Comparison of ENCODE assay signal across 16 cellular contexts in genomic region chr5:56164371-56164770, GRCh38.
DNase-seq lines count a peak whose midpoint lies in the region; ATAC-seq and TF ChIP-seq lines count a peak whose summit lies in the region.
"Had no signal": no experiment of that assay in that cellular context is flagged by ENCODE, and none has a peak within 500 bp of the region (broad histone marks: within the 10 kb centered on the region; RNA-seq: fewer than 3 reads in every experiment).

No MANE protein-coding gene starts in this region.

- WGBS in smooth muscle cell (ENCODE audit: low lambda C conversion rate), result 52% methylated on average over 3 of the region's 3 CpGs

- no peak for TF ChIP-seq CTCF in smooth muscle cell (IDR thresholded peaks at IDR 0.05; ENCODE audit: borderline replicate concordance, insufficient read depth, poor library complexity, severe bottlenecking)

- H2AFZ ChIP-seq in smooth muscle cell (ENCODE audit: low read depth), result peak overlapping the region; percentile 18
- no peak overlapping the region for H2AFZ ChIP-seq in Karpas-422 (ENCODE audit: low read length)

- H3K4me3 ChIP-seq in smooth muscle cell (no peak overlapping the region), Karpas-422 (ENCODE audit: low read length) (no peak overlapping the region)
- H3K4me3 ChIP-seq: cardiac muscle cell, esophagus squamous epithelium, GM12878 had no signal

- no peaks in the 10 kb centered on the region for H4K20me1 ChIP-seq in smooth muscle cell (ENCODE audit: low read depth)
- no peaks in the 10 kb centered on the region for H4K20me1 ChIP-seq in Karpas-422 (ENCODE audit: insufficient read depth, low read depth, low read length)

- no peak overlapping the region for H3K9ac ChIP-seq in smooth muscle cell (ENCODE audit: low read depth)
- H3K9ac ChIP-seq in Karpas-422 (ENCODE audit: low read length), result no peak overlapping the region

- peaks cover 14% of the 10 kb centered on the region for H3F3A ChIP-seq in smooth muscle cell (ENCODE audit: low read depth)

- H3K27me3 ChIP-seq in smooth muscle cell (ENCODE audit: low read depth) (no peaks in the 10 kb centered on the region), Karpas-422 (ENCODE audit: low read length) (no peaks in the 10 kb centered on the region)
- H3K27me3 ChIP-seq: cardiac muscle cell had no signal

- DNase-seq in NCI-H1417 (lab: John Stamatoyannopoulos, UW) (peak in 2 of 3 experiments; percentile 17 to 67), anterior cingulate cortex (lab: John Stamatoyannopoulos, UW) (peak in 55 of 58 donors; percentile 6 to 90 (median 63)), inferior parietal cortex (ENCODE audit: extremely low spot score) (peak; percentile 64), smooth muscle cell (lab: John Stamatoyannopoulos, UW; ENCODE audit: unreplicated experiment) (no peak), Karpas-422 (no peak)
- DNase-seq: activated T-cell treated with anti-CD3 and anti-CD28 coated beads, Interleukin-2, amount 50 U/mL, for 48 hours; esophagus squamous epithelium; KG1; natural killer cell; stimulated activated naive CD4-positive, alpha-beta T cell had no signal

- H3K79me2 ChIP-seq in smooth muscle cell (ENCODE audit: low read depth) (no peaks in the 10 kb centered on the region), Karpas-422 (ENCODE audit: low read length) (no peaks in the 10 kb centered on the region)

- no peaks in the 10 kb centered on the region for H3K9me2 ChIP-seq in Karpas-422 (replicated peaks; ENCODE audit: insufficient read depth, low read length)

- ATAC-seq in GM21447 (IDR thresholded peaks at IDR 0.05; ENCODE audit: unreplicated experiment), result no peak
- ATAC-seq in HG02970 (IDR thresholded peaks at IDR 0.05; ENCODE audit: low FRiP score, unreplicated experiment), result no peak
- ATAC-seq: GM12878, HCT116, natural killer cell had no signal

- H3K36me3 ChIP-seq in smooth muscle cell (ENCODE audit: low read depth), result no peaks in the 10 kb centered on the region
- H3K36me3 ChIP-seq in Karpas-422 (ENCODE audit: insufficient read depth, low read length), result no peaks in the 10 kb centered on the region
- H3K36me3 ChIP-seq: cardiac muscle cell, esophagus squamous epithelium had no signal

- H3K4me2 ChIP-seq in smooth muscle cell, result peak overlapping the region; percentile 25
- H3K4me2 ChIP-seq in Karpas-422 (ENCODE audit: low read depth, low read length, poor library complexity, severe bottlenecking), result no peak overlapping the region

- H3K4me1 ChIP-seq in smooth muscle cell (ENCODE audit: low read depth) (peaks cover 31% of the 10 kb centered on the region), Karpas-422 (ENCODE audit: low read length) (no peaks in the 10 kb centered on the region)

- H3K27ac ChIP-seq in smooth muscle cell (ENCODE audit: low read depth), result peak overlapping the region; percentile 23
- no peak overlapping the region for H3K27ac ChIP-seq in Karpas-422 (ENCODE audit: low read length)
- H3K27ac ChIP-seq: cardiac muscle cell, esophagus squamous epithelium, VCaP had no signal

- H3K9me3 ChIP-seq in smooth muscle cell (replicated peaks; ENCODE audit: low read depth) (no peaks in the 10 kb centered on the region), Karpas-422 (ENCODE audit: low read length) (no peaks in the 10 kb centered on the region)
- H3K9me3 ChIP-seq: esophagus squamous epithelium had no signal

Comparison
In these comparisons a context has a peak if more than half of its experiments do, and no peak if none do; other contexts are left out.
1. DNase-seq: peak in NCI-H1417 (2 of 3), anterior cingulate cortex (55 of 58) and inferior parietal cortex (single experiment); none in smooth muscle cell (single experiment) and Karpas-422 (single experiment).